Comparison of ENCODE assay signal across 1 cellular context in genomic region chr3:195187609-195188529, GRCh38.
TF ChIP-seq lines count a peak whose summit lies in the region.

No MANE protein-coding gene starts in this region.

TF ChIP-seq in GM23338, 12 proteins besides CTCF, POLR2A, EP300 and RAD21 (continued from another document):
- no peak for TF ChIP-seq REST (IDR thresholded peaks at IDR 0.05; ENCODE audit: unreplicated experiment)
- TF ChIP-seq EZH2 (IDR thresholded peaks at IDR 0.05; ENCODE audit: low read depth, unreplicated experiment): no peak
- no peak for TF ChIP-seq STAT1 (IDR thresholded peaks at IDR 0.05; ENCODE audit: unreplicated experiment)
- TF ChIP-seq ETS1 (IDR thresholded peaks at IDR 0.05): no peak
- TF ChIP-seq EZH2phosphoT487 (IDR thresholded peaks at IDR 0.05; ENCODE audit: unreplicated experiment): no peak
- TF ChIP-seq POLR2AphosphoS5 (IDR thresholded peaks at IDR 0.05; ENCODE audit: low read depth): no peak
